Comparison of ENCODE assay signal across 16 cellular contexts in the genomic region with DNA sequence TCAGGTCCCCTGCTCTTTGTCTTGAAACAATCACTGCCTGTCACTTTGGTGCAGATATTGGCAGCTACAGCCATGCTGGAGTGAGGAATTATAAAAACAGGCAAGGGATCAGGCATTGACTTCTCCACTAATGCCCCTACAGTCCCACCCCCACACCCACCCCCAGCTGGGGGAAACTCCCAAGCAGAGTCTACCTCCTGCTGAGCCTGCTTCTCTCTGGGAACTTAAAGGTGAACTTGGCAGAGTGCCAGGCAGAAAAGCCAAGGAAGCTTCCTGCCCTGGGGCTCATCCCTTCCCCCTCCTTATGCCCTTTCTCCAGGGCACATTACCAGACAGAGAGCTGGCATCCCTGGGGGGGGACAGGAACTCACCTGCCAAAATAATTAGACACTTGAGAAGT. TPM values are rescaled to one million over a fixed set of nuclear protein-coding genes. Genes with fewer than 3 reads are reported as not detected.
DNase-seq lines count a peak whose midpoint lies in the region; ATAC-seq, FAIRE-seq and TF ChIP-seq lines count a peak whose summit lies in the region.
"Had no signal": no experiment of that assay in that cellular context is flagged by ENCODE, and none has a peak within 500 bp of the region (broad histone marks: within the 10 kb centered on the region; RNA-seq: fewer than 3 reads in every experiment).

No MANE protein-coding gene starts in this region.

- H3K27ac ChIP-seq in A549, result peak overlapping the region; percentile 44 to 84; a peak in 5 of 6 replicates
- H3K27ac ChIP-seq in hepatocyte, result no peak overlapping the region
- no peak overlapping the region for H3K27ac ChIP-seq in brain microvascular endothelial cell
- H3K27ac ChIP-seq: dorsolateral prefrontal cortex, right lobe of liver had no signal

- no peaks in the 10 kb centered on the region for H3K36me3 Mint-ChIP-seq in activated T-helper 1 cell treated with anti-CD3 and anti-CD28 coated beads, Interleukin-12 subunit alpha, Interleukin-12 subunit beta, Interleukin-2, Interleukin-4 antibody, amounts not matched to agents 30 ng/mL and 10 ng/mL and 1 ng/mL, durations not matched to agents 14 hours and 24 hours and 36 hours (ENCODE audit: low read depth)
- H3K36me3 Mint-ChIP-seq: naive thymus-derived CD4-positive, alpha-beta T cell had no signal

- no peaks in the 10 kb centered on the region for H3K9me2 ChIP-seq in hepatocyte (replicated peaks; ENCODE audit: insufficient read depth)

- H3K4me1 Mint-ChIP-seq in activated T-helper 1 cell treated with anti-CD3 and anti-CD28 coated beads, Interleukin-12 subunit alpha, Interleukin-12 subunit beta, Interleukin-2, Interleukin-4 antibody, amounts not matched to agents 30 ng/mL and 10 ng/mL and 1 ng/mL, durations not matched to agents 14 hours and 24 hours and 36 hours (ENCODE audit: low read depth), result no peaks in the 10 kb centered on the region

- H4K20me1 ChIP-seq in hepatocyte (ENCODE audit: insufficient read depth, poor library complexity, severe bottlenecking), result no peaks in the 10 kb centered on the region

- H3K27me3 ChIP-seq in hepatocyte, result no peaks in the 10 kb centered on the region
- no peaks in the 10 kb centered on the region for H3K27me3 ChIP-seq in brain microvascular endothelial cell (replicated peaks)
- H3K27me3 ChIP-seq: right lobe of liver had no signal

- CTCF ChIA-PET in A549 (lab: Yijun Ruan, JAX), result interaction anchor here (0.6 to 4.4 kb wide), 4 partner anchors 20 to 72 kb away, joined by 3 to 14 read pairs (median 5); no protein-coding TSS in a partner anchor

- no peak overlapping the region for H3K27ac Mint-ChIP-seq in activated T-helper 1 cell treated with anti-CD3 and anti-CD28 coated beads, Interleukin-12 subunit alpha, Interleukin-12 subunit beta, Interleukin-2, Interleukin-4 antibody, amounts not matched to agents 30 ng/mL and 10 ng/mL and 1 ng/mL, durations not matched to agents 14 hours and 24 hours and 36 hours

- no peaks in the 10 kb centered on the region for H3K36me3 ChIP-seq in hepatocyte (replicated peaks; ENCODE audit: insufficient read depth, low read depth)
- no peaks in the 10 kb centered on the region for H3K36me3 ChIP-seq in brain microvascular endothelial cell (replicated peaks)
- H3K36me3 ChIP-seq: right lobe of liver had no signal

- no peak for FAIRE-seq in A549 (lab: Jason Lieb, UNC)
- FAIRE-seq: G401.6 had no signal

- 0 out of 5 replicates have a peak, but pooled peaks of 1 of the 2 experiments have one; percentile 34 for TF ChIP-seq EP300 in A549 (IDR thresholded peaks at IDR 0.05)

- no peak for TF ChIP-seq CTCF in A549 (IDR thresholded peaks at IDR 0.05)
- TF ChIP-seq CTCF in hepatocyte (IDR thresholded peaks at IDR 0.05; ENCODE audit: poor library complexity), result no peak
- no peak for TF ChIP-seq CTCF in brain microvascular endothelial cell (IDR thresholded peaks at IDR 0.05; ENCODE audit: low read depth, low read length, missing control alignments)

- H3K9me3 ChIP-seq in A549 (no peaks in the 10 kb centered on the region), hepatocyte (ENCODE audit: low read depth) (no peaks in the 10 kb centered on the region)
- H3K9me3 ChIP-seq: right lobe of liver had no signal

- no peak for TF ChIP-seq POLR2A in A549 (IDR thresholded peaks at IDR 0.05; ENCODE audit: low read length)

- H3K4me3 ChIP-seq in A549, result no peak overlapping the region
- no peak overlapping the region for H3K4me3 ChIP-seq in hepatocyte
- no peak overlapping the region for H3K4me3 ChIP-seq in brain microvascular endothelial cell (ENCODE audit: low read depth, low read length)
- H3K4me3 ChIP-seq: dorsolateral prefrontal cortex, right lobe of liver had no signal

- intact Hi-C loops in activated T-helper 1 cell treated with anti-CD3 and anti-CD28 coated beads, Interleukin-12 subunit alpha, Interleukin-12 subunit beta, Interleukin-2, Interleukin-4 antibody, amounts not matched to agents 30 ng/mL and 10 ng/mL and 1 ng/mL, durations not matched to agents 14 hours and 24 hours and 36 hours (cut with micrococcal nuclease), result no loop called here

- H3K4me2 ChIP-seq in A549, result peak overlapping the region; percentile 60
- no peak overlapping the region for H3K4me2 ChIP-seq in hepatocyte

- POLR2A ChIA-PET in A549 (lab: Yijun Ruan, JAX), result interaction anchor here (0.6 kb wide), 1 partner anchor 22 kb away, joined by 3 read pairs; no protein-coding TSS in a partner anchor

- peaks cover 74% of the 10 kb centered on the region for H3K4me1 ChIP-seq in A549
- H3K4me1 ChIP-seq in hepatocyte (ENCODE audit: insufficient read depth), result peaks cover 12% of the 10 kb centered on the region

- no peaks in the 10 kb centered on the region for H3K9me3 Mint-ChIP-seq in activated T-helper 1 cell treated with anti-CD3 and anti-CD28 coated beads, Interleukin-12 subunit alpha, Interleukin-12 subunit beta, Interleukin-2, Interleukin-4 antibody, amounts not matched to agents 30 ng/mL and 10 ng/mL and 1 ng/mL, durations not matched to agents 14 hours and 24 hours and 36 hours
- H3K9me3 Mint-ChIP-seq: naive thymus-derived CD4-positive, alpha-beta T cell had no signal

- H2AFZ ChIP-seq in hepatocyte, result no peak overlapping the region

- DNase-seq in A549 (ENCODE audit: low read depth in 1 of 2, low spot score in 1 of 2) (peak in 1 of 2 experiments; percentile 30), HK-2 (ENCODE audit: unreplicated experiment) (peak; percentile 60), NCI-H524 (lab: John Stamatoyannopoulos, UW) (peak; percentile 97 to 98), hepatocyte (ENCODE audit: low spot score) (peak; percentile 57), brain microvascular endothelial cell (no peak), T-helper 2 cell (no peak)
- DNase-seq in activated T-helper 1 cell treated with anti-CD3 and anti-CD28 coated beads, Interleukin-12 subunit alpha, Interleukin-12 subunit beta, Interleukin-2, Interleukin-4 antibody, amounts not matched to agents 30 ng/mL and 10 ng/mL and 1 ng/mL, durations not matched to agents 14 hours and 24 hours and 36 hours (ENCODE audit: low spot score), result no peak
- DNase-seq: activated T-cell treated with anti-CD3 and anti-CD28 coated beads, Interleukin-2, amount 50 U/mL, for 1 hour; amniotic stem cell; dorsolateral prefrontal cortex; naive thymus-derived CD4-positive, alpha-beta T cell; NCI-H526 treated with DMSO at 0.1 percent for 48 hours had no signal

- ATAC-seq in A549, result no peak
- ATAC-seq in GM18873 (IDR thresholded peaks at IDR 0.05; ENCODE audit: low FRiP score, unreplicated experiment), result no peak
- ATAC-seq: naive thymus-derived CD4-positive, alpha-beta T cell had no signal

- no peak overlapping the region for H3K4me3 Mint-ChIP-seq in activated T-helper 1 cell treated with anti-CD3 and anti-CD28 coated beads, Interleukin-12 subunit alpha, Interleukin-12 subunit beta, Interleukin-2, Interleukin-4 antibody, amounts not matched to agents 30 ng/mL and 10 ng/mL and 1 ng/mL, durations not matched to agents 14 hours and 24 hours and 36 hours
- H3K4me3 Mint-ChIP-seq: naive thymus-derived CD4-positive, alpha-beta T cell had no signal

- H3K27me3 Mint-ChIP-seq in activated T-helper 1 cell treated with anti-CD3 and anti-CD28 coated beads, Interleukin-12 subunit alpha, Interleukin-12 subunit beta, Interleukin-2, Interleukin-4 antibody, amounts not matched to agents 30 ng/mL and 10 ng/mL and 1 ng/mL, durations not matched to agents 14 hours and 24 hours and 36 hours (ENCODE audit: insufficient read depth), result peaks cover 15% of the 10 kb centered on the region

- in situ Hi-C loops in brain microvascular endothelial cell (cut with HindIII; ENCODE audit: low pct_ligation_motif_present, low sequenced_read_pairs), result no loop called here

- TF ChIP-seq RAD21 in A549 (conservative IDR thresholded peaks at IDR 0.05 in 1 of 2, IDR thresholded peaks at IDR 0.05 in 1 of 2), result no peak

- H3K79me2 ChIP-seq in hepatocyte, result no peaks in the 10 kb centered on the region

TF ChIP-seq in A549, 52 proteins besides CTCF, POLR2A, EP300 and RAD21:
- TF ChIP-seq JUN (IDR thresholded peaks at IDR 0.05), result peak in 1 of 2 experiments; percentile 36; a peak in 1 of 5 replicates
- TF ChIP-seq EHF (CRISPR knock-in tag; IDR thresholded peaks at IDR 0.05), result no peak
- TF ChIP-seq SMC3 (IDR thresholded peaks at IDR 0.05), result 0 out of 3 replicates have a peak, but pooled peaks have one; percentile 6

RNA-seq across cellular contexts. Expression of gene NCMAP, which starts 6.7 kb away (rescaled TPM):
- polyA plus RNA-seq in A549 (2011; rRNA removed) (1.7 and 2.2 TPM in 2 replicates), A549 (2017; fragmentation: RNase III; extraction: RNeasy Plus Mini Kit Qiagen cat#74134 plus additional on column Dnase treatment) (0.08 to 0.24 TPM (median 0.13 TPM) in 3 replicates), hepatocyte (2.7 and 3.5 TPM in 2 replicates)
- polyA plus RNA-seq in A549 (2012; cell fraction: cytosol; rRNA removed), result 0.08 and 0.09 TPM in 2 replicates
- polyA plus RNA-seq in A549 (2012; cell fraction: nucleus; rRNA removed), result 0.04 and 0.12 TPM in 2 replicates
- 1.8 and 2.5 TPM in 2 replicates for polyA minus RNA-seq in A549 (2011; rRNA and poly(A)+ RNA removed)
- total RNA-seq in hepatocyte, result 6.3 and 8.1 TPM in 2 replicates
- not detected in 2 replicates for total RNA-seq in activated T-helper 1 cell treated with anti-CD3 and anti-CD28 coated beads, Interleukin-12 subunit alpha, Interleukin-12 subunit beta, Interleukin-2, Interleukin-4 antibody, amounts not matched to agents 30 ng/mL and 10 ng/mL and 1 ng/mL, durations not matched to agents 14 hours and 24 hours and 36 hours
- total RNA-seq: SK-MEL-5 had no signal

RNA-seq across cellular contexts. Expression of gene RCAN3, which starts 60.0 kb away (rescaled TPM):
- polyA plus RNA-seq in A549 (2011; rRNA removed) (11.5 and 14.6 TPM in 2 replicates), A549 (2017; fragmentation: RNase III; extraction: RNeasy Plus Mini Kit Qiagen cat#74134 plus additional on column Dnase treatment) (6.7 to 7.5 TPM (median 7.4 TPM) in 3 replicates), hepatocyte (6.2 and 6.4 TPM in 2 replicates)
- polyA plus RNA-seq in A549 (2012; cell fraction: cytosol; rRNA removed), result 5.8 and 6.8 TPM in 2 replicates
- polyA plus RNA-seq in A549 (2012; cell fraction: nucleus; rRNA removed), result 3.3 and 7.4 TPM in 2 replicates
- 9.7 and 10.4 TPM in 2 replicates for polyA minus RNA-seq in A549 (2011; rRNA and poly(A)+ RNA removed)
- total RNA-seq in hepatocyte, result 9.0 and 10.1 TPM in 2 replicates
- 26.5 and 26.8 TPM in 2 replicates for total RNA-seq in activated T-helper 1 cell treated with anti-CD3 and anti-CD28 coated beads, Interleukin-12 subunit alpha, Interleukin-12 subunit beta, Interleukin-2, Interleukin-4 antibody, amounts not matched to agents 30 ng/mL and 10 ng/mL and 1 ng/mL, durations not matched to agents 14 hours and 24 hours and 36 hours

Comparison
In these comparisons a context has a peak if more than half of its experiments do, and no peak if none do; other contexts are left out.
1. DNase-seq: peak in HK-2 (single experiment), NCI-H524 (2 of 2) and hepatocyte (single experiment); none in activated T-helper 1 cell treated with anti-CD3 and anti-CD28 coated beads, Interleukin-12 subunit alpha, Interleukin-12 subunit beta, Interleukin-2, Interleukin-4 antibody, amounts not matched to agents 30 ng/mL and 10 ng/mL and 1 ng/mL, durations not matched to agents 14 hours and 24 hours and 36 hours (single experiment), brain microvascular endothelial cell (single experiment) and T-helper 2 cell (0 of 5).
2. H3K27ac ChIP-seq: peak in A549 (2 of 2); none in hepatocyte (single experiment) and brain microvascular endothelial cell (single experiment).